10 cellular contexts compared by ENCODE assay signal in genomic region chr9:93952784-93953491, GRCh38. TPM values are rescaled to one million over a fixed set of nuclear protein-coding genes. Genes with fewer than 3 reads are reported as not detected.
DNase-seq lines count a peak whose midpoint lies in the region; ATAC-seq, FAIRE-seq and TF ChIP-seq lines count a peak whose summit lies in the region.
"Had no signal": no experiment of that assay in that cellular context is flagged by ENCODE, and none has a peak within 500 bp of the region (broad histone marks: within the 10 kb centered on the region; RNA-seq: fewer than 3 reads in every experiment).

No MANE protein-coding gene starts in this region.

- no peak for DNase-seq in natural killer cell
- no peak for DNase-seq in natural killer cell treated with Interleukin-12 subunit alpha and Interleukin-12 subunit beta and Interleukin-15 and Interleukin-18, amount 100 ng/mL, for 72 hours (ENCODE audit: low spot score)
- peak; percentile 31 to 37 for DNase-seq in activated T-cell treated with anti-CD3 and anti-CD28 coated beads, Interleukin-2, amount 50 U/mL, for 72 hours
- no peak for DNase-seq in HepG2 (ENCODE audit: low spot score)
- DNase-seq in suprapubic skin (ENCODE audit: low spot score in 2 of 2): no peak
- DNase-seq in G401 (ENCODE audit: low spot score): no peak
- DNase-seq: NCI-H2081 treated with DMSO at 0.1 percent for 48 hours had no signal

- TF ChIP-seq CTCF in natural killer cell (IDR thresholded peaks at IDR 0.05): no peak
- TF ChIP-seq CTCF in HepG2 (CRISPR knock-in tag; IDR thresholded peaks at IDR 0.05): no peak
- no peak for TF ChIP-seq CTCF in suprapubic skin (IDR thresholded peaks at IDR 0.05)

- peak overlapping the region; percentile 65 for H3K4me3 Mint-ChIP-seq in natural killer cell
- no peak overlapping the region for H3K4me3 Mint-ChIP-seq in natural killer cell treated with Interleukin-12 subunit alpha and Interleukin-12 subunit beta and Interleukin-15 and Interleukin-18, amount 100 ng/mL, for 72 hours
- peak overlapping the region; percentile 64 to 83 for H3K4me3 Mint-ChIP-seq in activated T-cell treated with anti-CD3 and anti-CD28 coated beads, Interleukin-2, amount 50 U/mL, for 72 hours

- no peak overlapping the region for H3K4me2 ChIP-seq in HepG2 (ENCODE audit: low read depth, low read length)

- no peak overlapping the region for H2AFZ ChIP-seq in HepG2 (ENCODE audit: low read length)

- no peaks in the 10 kb centered on the region for H3K36me3 Mint-ChIP-seq in natural killer cell
- H3K36me3 Mint-ChIP-seq in natural killer cell treated with Interleukin-12 subunit alpha and Interleukin-12 subunit beta and Interleukin-15 and Interleukin-18, amount 100 ng/mL, for 72 hours: peaks cover 9% of the 10 kb centered on the region
- H3K36me3 Mint-ChIP-seq in activated T-cell treated with anti-CD3 and anti-CD28 coated beads, Interleukin-2, amount 50 U/mL, for 72 hours (ENCODE audit: insufficient read depth in 2 of 2): peaks cover 2% of the 10 kb centered on the region in 2 donors

- no peaks in the 10 kb centered on the region for H3K79me2 ChIP-seq in HepG2 (ENCODE audit: insufficient read depth, low read length)

- peaks cover 27 to 90% of the 10 kb centered on the region in 2 experiments for H3K27me3 ChIP-seq in HepG2 (ENCODE audit: control insufficient read depth in 1 of 2, insufficient read depth in 2 of 2, low read length in 2 of 2)
- H3K27me3 ChIP-seq in suprapubic skin: peaks cover 98% of the 10 kb centered on the region

- ATAC-seq in natural killer cell: no peak
- no peak for ATAC-seq in natural killer cell treated with Interleukin-12 subunit alpha and Interleukin-12 subunit beta and Interleukin-15 and Interleukin-18, amount 100 ng/mL, for 72 hours
- peak; percentile 15 to 37 for ATAC-seq in activated T-cell treated with anti-CD3 and anti-CD28 coated beads, Interleukin-2, amount 50 U/mL, for 72 hours (replicated peaks in 1 of 2)
- ATAC-seq in HepG2: peak; percentile 24; the same call in 2 of the 3 replicates
- ATAC-seq in HG03457 (IDR thresholded peaks at IDR 0.05; ENCODE audit: unreplicated experiment): no peak
- ATAC-seq in GM18519 (IDR thresholded peaks at IDR 0.05; ENCODE audit: low FRiP score, unreplicated experiment): no peak

- intact Hi-C loops in natural killer cell (cut with micrococcal nuclease): loop anchor here (2.0 kb wide), 1 partner anchor 20 kb away; no protein-coding TSS in a partner anchor
- intact Hi-C loops in HepG2 (cut with micrococcal nuclease; ENCODE audit: unreplicated experiment): no loop called here

- TF ChIP-seq POLR2A in HepG2 (IDR thresholded peaks at IDR 0.05; ENCODE audit: insufficient read depth in 1 of 2, low read depth in 2 of 2, low read length in 2 of 2) (no peak), suprapubic skin (IDR thresholded peaks at IDR 0.05) (no peak)

- TF ChIP-seq EP300 in HepG2 (IDR thresholded peaks at IDR 0.05; ENCODE audit: low read depth in 2 of 2, low read length in 2 of 2) (no peak), HepG2 (CRISPR knock-in tag; IDR thresholded peaks at IDR 0.05; ENCODE audit: borderline replicate concordance) (no peak), suprapubic skin (IDR thresholded peaks at IDR 0.05) (no peak)

- no peaks in the 10 kb centered on the region; the same call in 1 of the 2 replicates for H3K4me1 ChIP-seq in HepG2 (ENCODE audit: insufficient read depth, low read length)
- peaks cover 50% of the 10 kb centered on the region for H3K4me1 ChIP-seq in suprapubic skin

- no peaks in the 10 kb centered on the region for H4K20me1 ChIP-seq in HepG2 (ENCODE audit: insufficient read depth, low read length)

- H3K9me3 ChIP-seq in HepG2 (ENCODE audit: low read length) (no peaks in the 10 kb centered on the region), suprapubic skin (no peaks in the 10 kb centered on the region)

- no peaks in the 10 kb centered on the region for H3K9me3 Mint-ChIP-seq in natural killer cell
- H3K9me3 Mint-ChIP-seq in natural killer cell treated with Interleukin-12 subunit alpha and Interleukin-12 subunit beta and Interleukin-15 and Interleukin-18, amount 100 ng/mL, for 72 hours: no peaks in the 10 kb centered on the region
- no peaks in the 10 kb centered on the region for H3K9me3 Mint-ChIP-seq in activated T-cell treated with anti-CD3 and anti-CD28 coated beads, Interleukin-2, amount 50 U/mL, for 72 hours

- no peaks in the 10 kb centered on the region for H3K36me3 ChIP-seq in HepG2 (replicated peaks in 1 of 2; ENCODE audit: control insufficient read depth in 1 of 2, insufficient read depth in 2 of 2, low read length in 2 of 2)
- H3K36me3 ChIP-seq in suprapubic skin: no peaks in the 10 kb centered on the region

- FAIRE-seq in HepG2 (lab: Jason Lieb, UNC): no peak

- H3K27ac ChIP-seq in HepG2 (ENCODE audit: extremely low read length, insufficient read depth, low read length): no peak overlapping the region
- H3K27ac ChIP-seq in suprapubic skin: no peak overlapping the region

- CTCF ChIA-PET in HepG2 (lab: Yijun Ruan, JAX; ENCODE audit: low intra/inter-chr PET ratio, low total read pairs): no interaction called here

- POLR2A ChIA-PET in HepG2 (lab: Yijun Ruan, JAX): no interaction called here

- in situ Hi-C loops in HepG2 (cut with HindIII; ENCODE audit: extremely low pct_ligation_motif_present, low pct_unique_long_range_greater_than_20kb): no loop called here
- in situ Hi-C loops in G401 (cut with HindIII; ENCODE audit: low sequenced_read_pairs): no loop called here

- no TSS peak for BruUV-seq in HepG2 (replicated peaks; lab: Mats Ljungman, UMichigan)

- peaks cover 59 to 63% of the 10 kb centered on the region in 2 donors for H3K27me3 Mint-ChIP-seq in natural killer cell (ENCODE audit: low read depth in 2 of 2)
- H3K27me3 Mint-ChIP-seq in natural killer cell treated with Interleukin-12 subunit alpha and Interleukin-12 subunit beta and Interleukin-15 and Interleukin-18, amount 100 ng/mL, for 72 hours: peaks cover 54 to 60% of the 10 kb centered on the region in 2 donors
- peaks cover 86% of the 10 kb centered on the region for H3K27me3 Mint-ChIP-seq in activated T-cell treated with anti-CD3 and anti-CD28 coated beads, Interleukin-2, amount 50 U/mL, for 72 hours (ENCODE audit: low read depth)

- H3K9ac ChIP-seq in HepG2 (ENCODE audit: insufficient read depth, low read depth, low read length): no peak overlapping the region

- H3K4me3 ChIP-seq in HepG2 (replicated peaks in 1 of 3; ENCODE audit: insufficient read depth in 1 of 3, low read depth in 2 of 3, low read length in 3 of 3) (no peak overlapping the region), suprapubic skin (peak overlapping the region; percentile 2)

- TF ChIP-seq RAD21 in HepG2 (CRISPR knock-in tag; IDR thresholded peaks at IDR 0.05): no peak

- peaks cover 19 to 38% of the 10 kb centered on the region in 2 donors for H3K4me1 Mint-ChIP-seq in natural killer cell
- peaks cover 6 to 24% of the 10 kb centered on the region in 2 donors for H3K4me1 Mint-ChIP-seq in natural killer cell treated with Interleukin-12 subunit alpha and Interleukin-12 subunit beta and Interleukin-15 and Interleukin-18, amount 100 ng/mL, for 72 hours (ENCODE audit: low read depth in 2 of 2)
- peaks cover 64% of the 10 kb centered on the region for H3K4me1 Mint-ChIP-seq in activated T-cell treated with anti-CD3 and anti-CD28 coated beads, Interleukin-2, amount 50 U/mL, for 72 hours (ENCODE audit: low read depth)

- WGBS in HepG2 (ENCODE audit: low lambda C conversion rate): 24% methylated on average over 20 of the region's 54 CpGs
- 7% methylated on average over 33 of the region's 54 CpGs for WGBS in suprapubic skin

- H3K27ac Mint-ChIP-seq in natural killer cell: no peak overlapping the region
- H3K27ac Mint-ChIP-seq in natural killer cell treated with Interleukin-12 subunit alpha and Interleukin-12 subunit beta and Interleukin-15 and Interleukin-18, amount 100 ng/mL, for 72 hours: no peak overlapping the region
- no peak overlapping the region for H3K27ac Mint-ChIP-seq in activated T-cell treated with anti-CD3 and anti-CD28 coated beads, Interleukin-2, amount 50 U/mL, for 72 hours

TF ChIP-seq in HepG2, 621 proteins besides CTCF, POLR2A, EP300 and RAD21:
- peak; percentile 61; the same call in 1 of the 2 replicates for TF ChIP-seq MTF2 (CRISPR knock-in tag; IDR thresholded peaks at IDR 0.05; ENCODE audit: borderline replicate concordance)
- no peak for TF ChIP-seq ZNF430 (CRISPR knock-in tag; IDR thresholded peaks at IDR 0.05)
- no peak for TF ChIP-seq SRSF9 (IDR thresholded peaks at IDR 0.05; ENCODE audit: borderline replicate concordance, insufficient read depth, low read depth, low read length, poor library complexity, severe bottlenecking)
- TF ChIP-seq EZH2 (conservative IDR thresholded peaks at IDR 0.05; ENCODE audit: low read depth, low read length): 0 out of 2 replicates have a peak, but pooled peaks have one; percentile 34

RNA-seq across cellular contexts. Expression of gene BARX1, which starts 2.2 kb away (rescaled TPM):
- total RNA-seq in natural killer cell (not detected), HepG2 (2016; rRNA removed; fragmentation: Illumina TruSeq; extraction: Trizol) (not detected in 2 replicates), suprapubic skin (not detected)
- under 1 TPM in 1 of 2 donors, not detected in 1; 0.29 TPM for total RNA-seq in natural killer cell treated with Interleukin-12 subunit alpha and Interleukin-12 subunit beta and Interleukin-15 and Interleukin-18, amount 100 ng/mL, for 72 hours
- 1 to 10 TPM in 1 of 2 donors, under 1 TPM in 1; 0.38 to 1.7 TPM for total RNA-seq in activated T-cell treated with anti-CD3 and anti-CD28 coated beads, Interleukin-2, amount 50 U/mL, for 72 hours
- total RNA-seq in HepG2 (2016; cell fraction: cytosol; rRNA removed; fragmentation: Illumina TruSeq; extraction: Trizol; ENCODE audit: low read depth): not detected in 2 replicates
- not detected in 2 replicates for total RNA-seq in HepG2 (2016; cell fraction: insoluble cytoplasmic fraction; rRNA removed; fragmentation: Illumina TruSeq; extraction: Trizol)
- total RNA-seq in HepG2 (2016; cell fraction: membrane; rRNA removed; fragmentation: Illumina TruSeq; extraction: Trizol): not detected in 2 replicates
- not detected in 2 replicates for total RNA-seq in HepG2 (2016; cell fraction: nucleus; rRNA removed; fragmentation: Illumina TruSeq; extraction: Trizol)
- polyA plus RNA-seq in HepG2 (2011; rRNA removed): not detected in 2 replicates
- not detected in 2 replicates for polyA plus RNA-seq in HepG2 (2011; cell fraction: cytosol; rRNA removed)
- polyA plus RNA-seq in HepG2 (2011; cell fraction: nucleus; rRNA removed): not detected in 2 replicates
- not detected in 2 replicates for polyA plus RNA-seq in HepG2 (2012)
- polyA plus RNA-seq in HepG2 (2016; cell fraction: cytosol; fragmentation: Illumina TruSeq; extraction: Trizol; ENCODE audit: low read depth): not detected in 2 replicates
- not detected in 2 replicates for polyA plus RNA-seq in HepG2 (2016; cell fraction: insoluble cytoplasmic fraction; fragmentation: Illumina TruSeq; extraction: Trizol; ENCODE audit: low read depth)
- not detected in 2 replicates for polyA plus RNA-seq in HepG2 (2016; cell fraction: membrane; fragmentation: Illumina TruSeq; extraction: Trizol; ENCODE audit: low read depth)
- polyA plus RNA-seq in HepG2 (2016; cell fraction: nucleus; fragmentation: Illumina TruSeq; extraction: Trizol; ENCODE audit: insufficient read depth, low read depth): not detected in 2 replicates
- 0.65 TPM in 1 of 2 replicates, not detected in the other for polyA minus RNA-seq in HepG2 (2011; rRNA and poly(A)+ RNA removed; ENCODE audit: low replicate concordance)
- not detected in 2 replicates for polyA minus RNA-seq in HepG2 (2011; cell fraction: cytosol; rRNA and poly(A)+ RNA removed)
- not detected in 2 replicates for polyA minus RNA-seq in HepG2 (2011; cell fraction: nucleus; rRNA and poly(A)+ RNA removed)
- not detected in 2 replicates for total RNA-seq in G401 (2014; rRNA removed; shearing (Covaris generic))
- total RNA-seq: pulmonary artery endothelial cell had no signal

Comparison
In these comparisons a context has a peak if more than half of its experiments do, and no peak if none do; other contexts are left out.
1. ATAC-seq: peak in activated T-cell treated with anti-CD3 and anti-CD28 coated beads, Interleukin-2, amount 50 U/mL, for 72 hours (2 of 2) and HepG2 (single experiment); none in natural killer cell (0 of 3), natural killer cell treated with Interleukin-12 subunit alpha and Interleukin-12 subunit beta and Interleukin-15 and Interleukin-18, amount 100 ng/mL, for 72 hours (0 of 2), HG03457 (single experiment) and GM18519 (single experiment).
2. DNase-seq: peak in activated T-cell treated with anti-CD3 and anti-CD28 coated beads, Interleukin-2, amount 50 U/mL, for 72 hours (2 of 2); none in natural killer cell (single experiment), natural killer cell treated with Interleukin-12 subunit alpha and Interleukin-12 subunit beta and Interleukin-15 and Interleukin-18, amount 100 ng/mL, for 72 hours (single experiment), HepG2 (single experiment), suprapubic skin (0 of 2) and G401 (single experiment).